8 cellular contexts compared by ENCODE assay signal in the genomic region with DNA sequence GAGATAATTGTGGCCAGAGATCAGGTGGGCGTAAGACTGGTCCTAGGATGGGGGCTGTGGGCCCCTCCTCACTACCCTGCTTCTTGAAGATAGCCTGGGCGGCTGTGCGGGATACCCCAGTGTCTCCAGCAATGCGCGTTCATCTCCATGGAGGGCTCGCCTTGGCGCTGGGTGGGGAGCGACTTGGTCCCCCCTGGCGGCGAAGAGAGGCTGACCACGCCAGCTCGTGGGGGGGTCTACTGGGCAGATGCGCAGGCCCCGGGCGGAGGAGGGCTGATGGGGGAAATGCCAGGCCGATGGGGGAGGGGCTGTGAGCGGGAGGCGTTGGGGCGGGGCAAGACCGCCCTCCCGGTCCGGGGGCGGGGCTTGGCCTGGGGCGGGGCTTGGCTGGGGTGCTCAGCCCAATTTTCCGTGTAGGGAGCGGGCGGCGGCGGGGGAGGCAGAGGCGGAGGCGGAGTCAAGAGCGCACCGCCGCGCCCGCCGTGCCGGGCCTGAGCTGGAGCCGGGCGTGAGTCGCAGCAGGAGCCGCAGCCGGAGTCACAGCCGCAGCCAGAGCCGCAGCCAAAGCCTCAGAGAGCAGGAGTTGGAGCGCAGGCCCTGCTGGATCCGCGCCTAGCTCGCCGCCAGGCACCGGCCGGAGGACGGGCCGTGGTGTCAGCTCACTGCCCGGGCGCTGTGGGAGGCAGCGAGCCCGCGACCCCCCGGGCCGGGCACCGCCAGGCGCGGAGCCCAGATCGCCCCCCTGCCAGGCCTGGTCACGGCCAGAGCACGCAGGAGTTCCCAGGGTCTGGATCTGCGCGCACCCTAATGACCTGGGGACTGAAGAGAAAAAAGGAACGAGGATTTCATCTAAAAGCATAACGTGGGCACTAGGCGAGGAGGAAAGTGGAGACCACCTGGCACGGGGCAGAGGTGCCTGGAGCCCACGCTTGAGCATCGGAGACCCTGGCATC. TPM values are rescaled to one million over a fixed set of nuclear protein-coding genes. Genes with fewer than 3 reads are reported as not detected.
A peak's percentile ranks its signal among the peaks of the same experiment; 100 is the strongest.
DNase-seq lines count a peak whose midpoint lies in the region; ATAC-seq and TF ChIP-seq lines count a peak whose summit lies in the region.

A gene with protein sequence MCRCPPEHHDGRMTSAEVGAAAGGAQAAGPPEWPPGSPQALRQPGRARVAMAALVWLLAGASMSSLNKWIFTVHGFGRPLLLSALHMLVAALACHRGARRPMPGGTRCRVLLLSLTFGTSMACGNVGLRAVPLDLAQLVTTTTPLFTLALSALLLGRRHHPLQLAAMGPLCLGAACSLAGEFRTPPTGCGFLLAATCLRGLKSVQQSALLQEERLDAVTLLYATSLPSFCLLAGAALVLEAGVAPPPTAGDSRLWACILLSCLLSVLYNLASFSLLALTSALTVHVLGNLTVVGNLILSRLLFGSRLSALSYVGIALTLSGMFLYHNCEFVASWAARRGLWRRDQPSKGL (plus strand): TSS at position 509 of the 953 bp plus-strand sequence. CDS start 670 bp downstream, outside the sequence.

- POLR2A ChIA-PET in AG04449 (lab: Yijun Ruan, JAX), result interaction anchor here (0.7 to 2.8 kb wide), 7 partner anchors 8 to 119 kb away, joined by 3 to 20 read pairs (median 3); no protein-coding TSS in a partner anchor

- H3K4me3 ChIP-seq in AG04449 (ENCODE audit: low read depth, low read length) (peak within 1 kb of the TSS; percentile 63), kidney epithelial cell (ENCODE audit: low read depth, low read length) (peak within 1 kb of the TSS; percentile 52)

- H3K36me3 ChIP-seq in kidney epithelial cell (ENCODE audit: control insufficient read depth, insufficient read depth, low read length), result no peaks in the 10 kb centered on the region

- peak; percentile 34 for ATAC-seq in GM18870 (IDR thresholded peaks at IDR 0.05; ENCODE audit: unreplicated experiment)
- ATAC-seq in HG03108 (IDR thresholded peaks at IDR 0.05; ENCODE audit: unreplicated experiment), result peak; percentile 65
- ATAC-seq in activated CD4-positive, CD25-positive, alpha-beta regulatory T cell treated with anti-CD3 and anti-CD28 coated beads, Interleukin-2, amount 50 U/mL, for 24 hours, result peak; percentile 85 to 87

- DNase-seq in AG04449 (ENCODE audit: low read depth, low spot score) (peak; percentile 12), NCI-H226 (peak; percentile 55), cerebellar cortex (ENCODE audit: low spot score) (peak; percentile 86), kidney epithelial cell (ENCODE audit: low read depth) (peak; percentile 12)
- peak; percentile 96 for DNase-seq in stimulated activated CD4-positive, alpha-beta T cell treated with anti-CD3 and anti-CD28 coated beads, Interleukin-15, amount 100 ng/mL, for 24 hours

- peak; percentile 59 for TF ChIP-seq CTCF in AG04449 (IDR thresholded peaks at IDR 0.05; ENCODE audit: insufficient read depth, low read length, missing control alignments)
- peak; percentile 41 for TF ChIP-seq CTCF in kidney epithelial cell (IDR thresholded peaks at IDR 0.05; ENCODE audit: insufficient read depth, low read length, poor library complexity, severe bottlenecking)

- CTCF ChIA-PET in AG04449 (lab: Yijun Ruan, JAX), result interaction anchor here (0.6 to 5.2 kb wide), 55 partner anchors 8 to 545 kb away, joined by 3 to 518 read pairs (median 5); a partner anchor contains a TSS

- no peaks in the 10 kb centered on the region for H3K27me3 ChIP-seq in kidney epithelial cell (ENCODE audit: control insufficient read depth, insufficient read depth, low read length)

RNA-seq across cellular contexts. Expression of the gene that starts here (rescaled TPM):
- 8.3 and 14.9 TPM in 2 replicates for total RNA-seq in kidney epithelial cell

Comparison
In these comparisons a context has a peak if more than half of its experiments do, and no peak if none do; other contexts are left out.
1. Peak in every context shown above with its lines: DNase-seq, ATAC-seq and H3K4me3 ChIP-seq.
2. DNase-seq: peak in every context shown above with its lines; median percentile 96 in stimulated activated CD4-positive, alpha-beta T cell treated with anti-CD3 and anti-CD28 coated beads, Interleukin-15, amount 100 ng/mL, for 24 hours; 86 in cerebellar cortex; 55 in NCI-H226; 12 in AG04449; 12 in kidney epithelial cell.
3. ATAC-seq: peak in every context shown above with its lines; median percentile 86 in activated CD4-positive, CD25-positive, alpha-beta regulatory T cell treated with anti-CD3 and anti-CD28 coated beads, Interleukin-2, amount 50 U/mL, for 24 hours; 65 in HG03108; 34 in GM18870.